Comparison of ENCODE assay signal across 1 cellular context in the genomic region with DNA sequence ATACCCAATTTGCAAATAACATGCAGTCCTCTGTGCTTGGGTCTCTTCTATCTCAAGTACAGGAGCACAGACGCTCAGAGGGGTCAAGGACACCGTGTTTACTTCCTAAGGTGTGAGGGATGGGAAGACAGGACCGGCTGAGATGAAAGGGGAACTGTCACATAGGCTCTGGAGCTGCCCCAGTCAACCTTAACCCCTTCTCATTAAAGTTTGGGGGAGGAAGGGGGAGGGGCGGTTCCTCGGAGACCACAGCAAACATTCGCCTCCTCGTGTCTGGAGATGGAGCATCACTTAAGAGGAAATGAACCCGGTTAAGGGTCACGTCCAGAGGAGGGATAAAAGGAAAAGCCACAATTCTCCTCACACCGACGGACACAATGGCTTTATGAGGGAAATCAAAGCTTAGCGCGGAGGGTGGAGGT.
TF ChIP-seq lines count a peak whose summit lies in the region.

No MANE protein-coding gene starts in this region.

TF ChIP-seq in HepG2, 621 proteins besides CTCF, POLR2A, EP300 and RAD21 (continued from another document and continues in another):
- TF ChIP-seq, protein P1, sequence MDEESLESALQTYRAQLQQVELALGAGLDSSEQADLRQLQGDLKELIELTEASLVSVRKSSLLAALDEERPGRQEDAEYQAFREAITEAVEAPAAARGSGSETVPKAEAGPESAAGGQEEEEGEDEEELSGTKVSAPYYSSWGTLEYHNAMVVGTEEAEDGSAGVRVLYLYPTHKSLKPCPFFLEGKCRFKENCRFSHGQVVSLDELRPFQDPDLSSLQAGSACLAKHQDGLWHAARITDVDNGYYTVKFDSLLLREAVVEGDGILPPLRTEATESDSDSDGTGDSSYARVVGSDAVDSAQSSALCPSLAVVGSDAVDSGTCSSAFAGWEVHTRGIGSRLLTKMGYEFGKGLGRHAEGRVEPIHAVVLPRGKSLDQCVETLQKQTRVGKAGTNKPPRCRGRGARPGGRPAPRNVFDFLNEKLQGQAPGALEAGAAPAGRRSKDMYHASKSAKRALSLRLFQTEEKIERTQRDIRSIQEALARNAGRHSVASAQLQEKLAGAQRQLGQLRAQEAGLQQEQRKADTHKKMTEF (CRISPR knock-in tag; IDR thresholded peaks at IDR 0.05) = peak; percentile 78
- TF ChIP-seq, protein P2, sequence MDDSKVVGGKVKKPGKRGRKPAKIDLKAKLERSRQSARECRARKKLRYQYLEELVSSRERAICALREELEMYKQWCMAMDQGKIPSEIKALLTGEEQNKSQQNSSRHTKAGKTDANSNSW (CRISPR knock-in tag; IDR thresholded peaks at IDR 0.05; ENCODE audit: borderline replicate concordance) = no peak
- TF ChIP-seq FOXO1 (CRISPR knock-in tag; IDR thresholded peaks at IDR 0.05) (peak; percentile 99), ZBTB8A (CRISPR knock-in tag; IDR thresholded peaks at IDR 0.05; ENCODE audit: borderline replicate concordance, low read depth) (no peak), ZNF75D (CRISPR knock-in tag; IDR thresholded peaks at IDR 0.05; ENCODE audit: borderline replicate concordance) (no peak), ERF (CRISPR knock-in tag; IDR thresholded peaks at IDR 0.05) (0 out of 2 replicates have a peak, but pooled peaks have one; percentile 41), KLF16 (CRISPR knock-in tag; IDR thresholded peaks at IDR 0.05) (peak in 1 of 2 experiments; percentile 69; a peak in 2 of 4 replicates), ZNF232 (CRISPR knock-in tag; IDR thresholded peaks at IDR 0.05; ENCODE audit: borderline replicate concordance) (0 out of 2 replicates have a peak, but pooled peaks have one; percentile 6), LCORL (IDR thresholded peaks at IDR 0.05) (no peak), LCORL (CRISPR knock-in tag; IDR thresholded peaks at IDR 0.05) (no peak; the same call in 1 of the 2 replicates), KLF6 (CRISPR knock-in tag; IDR thresholded peaks at IDR 0.05) (no peak), MIER2 (CRISPR knock-in tag; IDR thresholded peaks at IDR 0.05) (peak; percentile 16; the same call in 1 of the 2 replicates), ESRRA (CRISPR knock-in tag; IDR thresholded peaks at IDR 0.05; ENCODE audit: low read depth) (0 out of 2 replicates have a peak, but pooled peaks have one; percentile 59), REL (CRISPR knock-in tag; conservative IDR thresholded peaks at IDR 0.05) (0 out of 2 replicates have a peak, but pooled peaks have one; percentile 26), HOXA3 (CRISPR knock-in tag; IDR thresholded peaks at IDR 0.05) (no peak), MBNL3 (CRISPR knock-in tag; conservative IDR thresholded peaks at IDR 0.05) (no peak), RBFOX2 (IDR thresholded peaks at IDR 0.05; ENCODE audit: low read depth, low read length) (no peak), ZNF543 (CRISPR knock-in tag; IDR thresholded peaks at IDR 0.05) (no peak), TOPORS (CRISPR knock-in tag; IDR thresholded peaks at IDR 0.05) (0 out of 2 replicates have a peak, but pooled peaks have one; percentile 42), ZSCAN30 (CRISPR knock-in tag; IDR thresholded peaks at IDR 0.05) (no peak), ZNF775 (CRISPR knock-in tag; IDR thresholded peaks at IDR 0.05; ENCODE audit: borderline replicate concordance) (no peak), ZFP36 (IDR thresholded peaks at IDR 0.05; ENCODE audit: borderline replicate concordance, low read depth, low read length, partially characterized antibody) (no peak), CENPT (CRISPR knock-in tag; IDR thresholded peaks at IDR 0.05; ENCODE audit: low read depth) (no peak), GTF2F1 (IDR thresholded peaks at IDR 0.05; ENCODE audit: low read length) (no peak), ZNF652 (CRISPR knock-in tag; IDR thresholded peaks at IDR 0.05; ENCODE audit: borderline replicate concordance, low read depth) (peak; percentile 88), SKI (IDR thresholded peaks at IDR 0.05; ENCODE audit: partially characterized antibody) (no peak), ZNF747 (CRISPR knock-in tag; IDR thresholded peaks at IDR 0.05; ENCODE audit: borderline replicate concordance) (no peak), CBX5 (CRISPR knock-in tag; IDR thresholded peaks at IDR 0.05; ENCODE audit: borderline replicate concordance) (no peak; the same call in 1 of the 2 replicates), PHF20 (CRISPR knock-in tag; IDR thresholded peaks at IDR 0.05) (no peak), ZNF709 (CRISPR knock-in tag; IDR thresholded peaks at IDR 0.05) (no peak), NFIB (CRISPR knock-in tag; IDR thresholded peaks at IDR 0.05; ENCODE audit: borderline replicate concordance) (no peak), TEAD2 (CRISPR knock-in tag; IDR thresholded peaks at IDR 0.05) (no peak), ZSCAN9 (CRISPR knock-in tag; IDR thresholded peaks at IDR 0.05; ENCODE audit: borderline replicate concordance) (no peak), THAP11 (CRISPR knock-in tag; IDR thresholded peaks at IDR 0.05) (peak; percentile 56; the same call in 1 of the 2 replicates), HOXA5 (CRISPR knock-in tag; IDR thresholded peaks at IDR 0.05) (no peak), ZBTB38 (CRISPR knock-in tag; IDR thresholded peaks at IDR 0.05) (no peak), ZNF17 (CRISPR knock-in tag; IDR thresholded peaks at IDR 0.05) (no peak), ZNF430 (CRISPR knock-in tag; IDR thresholded peaks at IDR 0.05) (no peak), ZNF3 (CRISPR knock-in tag; IDR thresholded peaks at IDR 0.05) (no peak), NR2F6 (IDR thresholded peaks at IDR 0.05) (peak; percentile 94), NR2F6 (CRISPR knock-in tag; IDR thresholded peaks at IDR 0.05) (peak; percentile 95), ZNF724P (CRISPR knock-in tag; IDR thresholded peaks at IDR 0.05; ENCODE audit: borderline replicate concordance) (no peak), CCDC6 (CRISPR knock-in tag; IDR thresholded peaks at IDR 0.05) (no peak), MIXL1 (CRISPR knock-in tag; IDR thresholded peaks at IDR 0.05) (peak; percentile 27; the same call in 1 of the 2 replicates), ZNF878 (CRISPR knock-in tag; IDR thresholded peaks at IDR 0.05) (0 out of 2 replicates have a peak, but pooled peaks have one; percentile 65)
- TF ChIP-seq, protein P3, sequence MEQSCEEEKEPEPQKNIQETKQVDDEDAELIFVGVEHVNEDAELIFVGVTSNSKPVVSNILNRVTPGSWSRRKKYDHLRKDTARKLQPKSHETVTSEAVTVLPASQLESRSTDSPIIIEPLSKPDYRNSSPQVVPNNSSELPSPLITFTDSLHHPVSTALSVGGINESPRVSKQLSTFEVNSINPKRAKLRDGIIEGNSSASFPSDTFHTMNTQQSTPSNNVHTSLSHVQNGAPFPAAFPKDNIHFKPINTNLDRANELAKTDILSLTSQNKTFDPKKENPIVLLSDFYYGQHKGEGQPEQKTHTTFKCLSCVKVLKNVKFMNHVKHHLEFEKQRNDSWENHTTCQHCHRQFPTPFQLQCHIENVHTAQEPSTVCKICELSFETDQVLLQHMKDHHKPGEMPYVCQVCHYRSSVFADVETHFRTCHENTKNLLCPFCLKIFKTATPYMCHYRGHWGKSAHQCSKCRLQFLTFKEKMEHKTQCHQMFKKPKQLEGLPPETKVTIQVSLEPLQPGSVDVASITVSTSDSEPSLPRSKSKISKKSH (CRISPR knock-in tag; IDR thresholded peaks at IDR 0.05; ENCODE audit: borderline replicate concordance) = no peak
- TF ChIP-seq, protein P4, sequence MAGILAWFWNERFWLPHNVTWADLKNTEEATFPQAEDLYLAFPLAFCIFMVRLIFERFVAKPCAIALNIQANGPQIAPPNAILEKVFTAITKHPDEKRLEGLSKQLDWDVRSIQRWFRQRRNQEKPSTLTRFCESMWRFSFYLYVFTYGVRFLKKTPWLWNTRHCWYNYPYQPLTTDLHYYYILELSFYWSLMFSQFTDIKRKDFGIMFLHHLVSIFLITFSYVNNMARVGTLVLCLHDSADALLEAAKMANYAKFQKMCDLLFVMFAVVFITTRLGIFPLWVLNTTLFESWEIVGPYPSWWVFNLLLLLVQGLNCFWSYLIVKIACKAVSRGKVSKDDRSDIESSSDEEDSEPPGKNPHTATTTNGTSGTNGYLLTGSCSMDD (CRISPR knock-in tag; IDR thresholded peaks at IDR 0.05) = no peak
- TF ChIP-seq, protein P5, sequence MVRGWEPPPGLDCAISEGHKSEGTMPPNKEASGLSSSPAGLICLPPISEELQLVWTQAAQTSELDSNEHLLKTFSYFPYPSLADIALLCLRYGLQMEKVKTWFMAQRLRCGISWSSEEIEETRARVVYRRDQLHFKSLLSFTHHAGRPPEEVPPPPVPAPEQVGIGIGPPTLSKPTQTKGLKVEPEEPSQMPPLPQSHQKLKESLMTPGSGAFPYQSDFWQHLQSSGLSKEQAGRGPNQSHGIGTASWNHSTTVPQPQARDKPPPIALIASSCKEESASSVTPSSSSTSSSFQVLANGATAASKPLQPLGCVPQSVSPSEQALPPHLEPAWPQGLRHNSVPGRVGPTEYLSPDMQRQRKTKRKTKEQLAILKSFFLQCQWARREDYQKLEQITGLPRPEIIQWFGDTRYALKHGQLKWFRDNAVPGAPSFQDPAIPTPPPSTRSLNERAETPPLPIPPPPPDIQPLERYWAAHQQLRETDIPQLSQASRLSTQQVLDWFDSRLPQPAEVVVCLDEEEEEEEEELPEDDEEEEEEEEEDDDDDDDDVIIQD (CRISPR knock-in tag; IDR thresholded peaks at IDR 0.05; ENCODE audit: low read depth) = no peak
- TF ChIP-seq, protein P6, sequence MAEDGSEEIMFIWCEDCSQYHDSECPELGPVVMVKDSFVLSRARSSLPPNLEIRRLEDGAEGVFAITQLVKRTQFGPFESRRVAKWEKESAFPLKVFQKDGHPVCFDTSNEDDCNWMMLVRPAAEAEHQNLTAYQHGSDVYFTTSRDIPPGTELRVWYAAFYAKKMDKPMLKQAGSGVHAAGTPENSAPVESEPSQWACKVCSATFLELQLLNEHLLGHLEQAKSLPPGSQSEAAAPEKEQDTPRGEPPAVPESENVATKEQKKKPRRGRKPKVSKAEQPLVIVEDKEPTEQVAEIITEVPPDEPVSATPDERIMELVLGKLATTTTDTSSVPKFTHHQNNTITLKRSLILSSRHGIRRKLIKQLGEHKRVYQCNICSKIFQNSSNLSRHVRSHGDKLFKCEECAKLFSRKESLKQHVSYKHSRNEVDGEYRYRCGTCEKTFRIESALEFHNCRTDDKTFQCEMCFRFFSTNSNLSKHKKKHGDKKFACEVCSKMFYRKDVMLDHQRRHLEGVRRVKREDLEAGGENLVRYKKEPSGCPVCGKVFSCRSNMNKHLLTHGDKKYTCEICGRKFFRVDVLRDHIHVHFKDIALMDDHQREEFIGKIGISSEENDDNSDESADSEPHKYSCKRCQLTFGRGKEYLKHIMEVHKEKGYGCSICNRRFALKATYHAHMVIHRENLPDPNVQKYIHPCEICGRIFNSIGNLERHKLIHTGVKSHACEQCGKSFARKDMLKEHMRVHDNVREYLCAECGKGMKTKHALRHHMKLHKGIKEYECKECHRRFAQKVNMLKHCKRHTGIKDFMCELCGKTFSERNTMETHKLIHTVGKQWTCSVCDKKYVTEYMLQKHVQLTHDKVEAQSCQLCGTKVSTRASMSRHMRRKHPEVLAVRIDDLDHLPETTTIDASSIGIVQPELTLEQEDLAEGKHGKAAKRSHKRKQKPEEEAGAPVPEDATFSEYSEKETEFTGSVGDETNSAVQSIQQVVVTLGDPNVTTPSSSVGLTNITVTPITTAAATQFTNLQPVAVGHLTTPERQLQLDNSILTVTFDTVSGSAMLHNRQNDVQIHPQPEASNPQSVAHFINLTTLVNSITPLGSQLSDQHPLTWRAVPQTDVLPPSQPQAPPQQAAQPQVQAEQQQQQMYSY (CRISPR knock-in tag; IDR thresholded peaks at IDR 0.05) = no peak
- TF ChIP-seq, protein P7, sequence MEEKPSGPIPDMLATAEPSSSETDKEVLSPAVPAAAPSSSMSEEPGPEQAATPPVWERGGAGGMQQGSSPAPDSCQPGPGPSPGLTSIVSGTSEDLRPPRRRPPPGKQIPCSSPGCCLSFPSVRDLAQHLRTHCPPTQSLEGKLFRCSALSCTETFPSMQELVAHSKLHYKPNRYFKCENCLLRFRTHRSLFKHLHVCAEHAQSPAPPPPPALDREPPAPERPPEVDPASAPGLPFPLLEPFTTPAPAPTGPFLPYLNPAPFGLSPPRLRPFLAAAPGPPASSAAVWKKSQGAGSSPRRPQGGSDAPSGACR (CRISPR knock-in tag; IDR thresholded peaks at IDR 0.05) = no peak
- TF ChIP-seq, protein P8, sequence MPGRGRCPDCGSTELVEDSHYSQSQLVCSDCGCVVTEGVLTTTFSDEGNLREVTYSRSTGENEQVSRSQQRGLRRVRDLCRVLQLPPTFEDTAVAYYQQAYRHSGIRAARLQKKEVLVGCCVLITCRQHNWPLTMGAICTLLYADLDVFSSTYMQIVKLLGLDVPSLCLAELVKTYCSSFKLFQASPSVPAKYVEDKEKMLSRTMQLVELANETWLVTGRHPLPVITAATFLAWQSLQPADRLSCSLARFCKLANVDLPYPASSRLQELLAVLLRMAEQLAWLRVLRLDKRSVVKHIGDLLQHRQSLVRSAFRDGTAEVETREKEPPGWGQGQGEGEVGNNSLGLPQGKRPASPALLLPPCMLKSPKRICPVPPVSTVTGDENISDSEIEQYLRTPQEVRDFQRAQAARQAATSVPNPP (CRISPR knock-in tag; IDR thresholded peaks at IDR 0.05) = no peak
- TF ChIP-seq, protein P9, sequence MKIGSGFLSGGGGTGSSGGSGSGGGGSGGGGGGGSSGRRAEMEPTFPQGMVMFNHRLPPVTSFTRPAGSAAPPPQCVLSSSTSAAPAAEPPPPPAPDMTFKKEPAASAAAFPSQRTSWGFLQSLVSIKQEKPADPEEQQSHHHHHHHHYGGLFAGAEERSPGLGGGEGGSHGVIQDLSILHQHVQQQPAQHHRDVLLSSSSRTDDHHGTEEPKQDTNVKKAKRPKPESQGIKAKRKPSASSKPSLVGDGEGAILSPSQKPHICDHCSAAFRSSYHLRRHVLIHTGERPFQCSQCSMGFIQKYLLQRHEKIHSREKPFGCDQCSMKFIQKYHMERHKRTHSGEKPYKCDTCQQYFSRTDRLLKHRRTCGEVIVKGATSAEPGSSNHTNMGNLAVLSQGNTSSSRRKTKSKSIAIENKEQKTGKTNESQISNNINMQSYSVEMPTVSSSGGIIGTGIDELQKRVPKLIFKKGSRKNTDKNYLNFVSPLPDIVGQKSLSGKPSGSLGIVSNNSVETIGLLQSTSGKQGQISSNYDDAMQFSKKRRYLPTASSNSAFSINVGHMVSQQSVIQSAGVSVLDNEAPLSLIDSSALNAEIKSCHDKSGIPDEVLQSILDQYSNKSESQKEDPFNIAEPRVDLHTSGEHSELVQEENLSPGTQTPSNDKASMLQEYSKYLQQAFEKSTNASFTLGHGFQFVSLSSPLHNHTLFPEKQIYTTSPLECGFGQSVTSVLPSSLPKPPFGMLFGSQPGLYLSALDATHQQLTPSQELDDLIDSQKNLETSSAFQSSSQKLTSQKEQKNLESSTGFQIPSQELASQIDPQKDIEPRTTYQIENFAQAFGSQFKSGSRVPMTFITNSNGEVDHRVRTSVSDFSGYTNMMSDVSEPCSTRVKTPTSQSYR (CRISPR knock-in tag; IDR thresholded peaks at IDR 0.05; ENCODE audit: borderline replicate concordance) = peak; percentile 88
- TF ChIP-seq, protein P10, sequence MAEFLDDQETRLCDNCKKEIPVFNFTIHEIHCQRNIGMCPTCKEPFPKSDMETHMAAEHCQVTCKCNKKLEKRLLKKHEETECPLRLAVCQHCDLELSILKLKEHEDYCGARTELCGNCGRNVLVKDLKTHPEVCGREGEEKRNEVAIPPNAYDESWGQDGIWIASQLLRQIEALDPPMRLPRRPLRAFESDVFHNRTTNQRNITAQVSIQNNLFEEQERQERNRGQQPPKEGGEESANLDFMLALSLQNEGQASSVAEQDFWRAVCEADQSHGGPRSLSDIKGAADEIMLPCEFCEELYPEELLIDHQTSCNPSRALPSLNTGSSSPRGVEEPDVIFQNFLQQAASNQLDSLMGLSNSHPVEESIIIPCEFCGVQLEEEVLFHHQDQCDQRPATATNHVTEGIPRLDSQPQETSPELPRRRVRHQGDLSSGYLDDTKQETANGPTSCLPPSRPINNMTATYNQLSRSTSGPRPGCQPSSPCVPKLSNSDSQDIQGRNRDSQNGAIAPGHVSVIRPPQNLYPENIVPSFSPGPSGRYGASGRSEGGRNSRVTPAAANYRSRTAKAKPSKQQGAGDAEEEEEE (CRISPR knock-in tag; IDR thresholded peaks at IDR 0.05; ENCODE audit: borderline replicate concordance) = no peak
